Comparison of ENCODE assay signal across 27 cellular contexts in the genomic region with DNA sequence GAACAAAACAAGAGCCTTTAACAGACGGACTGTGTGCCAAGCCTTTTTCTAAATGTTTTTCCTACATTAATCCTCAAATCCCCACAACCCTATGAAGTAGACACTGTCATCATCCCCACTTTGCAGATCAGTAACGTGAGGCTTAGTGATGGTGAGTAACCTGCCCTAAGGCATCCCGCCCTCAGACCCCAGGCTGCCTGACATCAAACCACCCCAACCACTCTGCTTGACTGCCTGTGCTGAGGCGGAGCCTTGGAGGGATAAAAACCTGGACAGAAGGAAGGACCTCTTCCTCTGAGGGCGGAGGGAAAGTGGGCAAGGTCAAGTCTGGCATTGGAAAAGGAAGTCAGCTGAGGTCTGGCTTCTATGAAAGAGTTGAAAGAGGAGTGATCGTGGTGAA.
"Had no signal": no experiment of that assay in that cellular context is flagged by ENCODE, and none has a peak within 500 bp of the region (broad histone marks: within the 10 kb centered on the region; RNA-seq: fewer than 3 reads in every experiment).

No MANE protein-coding gene starts in this region.

- H3K4me1 ChIP-seq: pancreas, psoas muscle had no signal

- H3K27ac Mint-ChIP-seq: activated CD4-positive, alpha-beta T cell treated with anti-CD3 and anti-CD28 coated beads for 36 hours; activated naive CD4-positive, alpha-beta T cell treated with anti-CD3 and anti-CD28 coated beads for 36 hours; activated naive CD8-positive, alpha-beta T cell treated with anti-CD3 and anti-CD28 coated beads for 36 hours; activated T-helper 1 cell treated with anti-CD3 and anti-CD28 coated beads, Interleukin-12 subunit alpha, Interleukin-12 subunit beta, Interleukin-2, Interleukin-4 antibody, amounts not matched to agents 30 ng/mL and 10 ng/mL and 1 ng/mL, durations not matched to agents 14 hours and 24 hours and 36 hours; immature natural killer cell; nephron progenitor cell; stimulated activated memory B cell treated with anti-CD40 and anti-IgM and Interleukin-4, amounts not matched to agents 10 μg/mL and 1 μg/mL and 100 μg/mL, for 72 hours had no signal

- H3K36me3 ChIP-seq: brain microvascular endothelial cell, pancreas had no signal

- H3K36me3 Mint-ChIP-seq: activated naive CD8-positive, alpha-beta T cell treated with anti-CD3 and anti-CD28 coated beads for 36 hours; immature natural killer cell; stimulated activated memory B cell treated with anti-CD40 and anti-IgM and Interleukin-4, amounts not matched to agents 10 μg/mL and 1 μg/mL and 100 μg/mL, for 72 hours had no signal

- H3K27ac ChIP-seq: brain microvascular endothelial cell, pancreas, psoas muscle, testis had no signal

- H3K9me3 Mint-ChIP-seq: activated naive CD4-positive, alpha-beta T cell treated with anti-CD3 and anti-CD28 coated beads for 36 hours; activated naive CD8-positive, alpha-beta T cell treated with anti-CD3 and anti-CD28 coated beads for 36 hours; activated T-helper 1 cell treated with anti-CD3 and anti-CD28 coated beads, Interleukin-12 subunit alpha, Interleukin-12 subunit beta, Interleukin-2, Interleukin-4 antibody, amounts not matched to agents 30 ng/mL and 10 ng/mL and 1 ng/mL, durations not matched to agents 14 hours and 24 hours and 36 hours; immature natural killer cell; naive B cell; nephron progenitor cell; stimulated activated memory B cell treated with anti-CD40 and anti-IgM and Interleukin-4, amounts not matched to agents 10 μg/mL and 1 μg/mL and 100 μg/mL, for 72 hours had no signal

- H3K9me3 ChIP-seq: pancreas, psoas muscle, testis had no signal

- ATAC-seq: activated CD4-positive, alpha-beta T cell treated with anti-CD3 and anti-CD28 coated beads for 36 hours; left colon; psoas muscle; stimulated activated memory B cell treated with anti-CD40 and anti-IgM and Interleukin-4, amounts not matched to agents 10 μg/mL and 1 μg/mL and 100 μg/mL, for 72 hours had no signal

- H3K27me3 ChIP-seq: brain microvascular endothelial cell, pancreas, testis had no signal

- H3K4me3 Mint-ChIP-seq: activated CD4-positive, alpha-beta T cell treated with anti-CD3 and anti-CD28 coated beads for 36 hours; activated naive CD4-positive, alpha-beta T cell treated with anti-CD3 and anti-CD28 coated beads for 36 hours; activated naive CD8-positive, alpha-beta T cell treated with anti-CD3 and anti-CD28 coated beads for 36 hours; activated T-helper 1 cell treated with anti-CD3 and anti-CD28 coated beads, Interleukin-12 subunit alpha, Interleukin-12 subunit beta, Interleukin-2, Interleukin-4 antibody, amounts not matched to agents 30 ng/mL and 10 ng/mL and 1 ng/mL, durations not matched to agents 14 hours and 24 hours and 36 hours; immature natural killer cell; nephron progenitor cell; stimulated activated memory B cell treated with anti-CD40 and anti-IgM and Interleukin-4, amounts not matched to agents 10 μg/mL and 1 μg/mL and 100 μg/mL, for 72 hours had no signal

- H3K4me3 ChIP-seq: pancreas, psoas muscle, smooth muscle cell, testis had no signal

- H3K4me1 Mint-ChIP-seq: activated CD4-positive, alpha-beta T cell treated with anti-CD3 and anti-CD28 coated beads for 36 hours; immature natural killer cell had no signal

- H3K4me2 ChIP-seq: smooth muscle cell had no signal

- DNase-seq: activated CD4-positive, alpha-beta T cell treated with anti-CD3 and anti-CD28 coated beads for 36 hours; activated CD4-positive, CD25-positive, alpha-beta regulatory T cell; activated CD8-positive, alpha-beta memory T cell treated with anti-CD3 and anti-CD28 coated beads for 24 hours; activated effector memory CD4-positive, alpha-beta T cell treated with anti-CD3 and anti-CD28 coated beads, Interleukin-2, amount 50 U/mL, for 16 hours; activated naive CD4-positive, alpha-beta T cell treated with anti-CD3 and anti-CD28 coated beads for 36 hours; activated naive CD8-positive, alpha-beta T cell treated with anti-CD3 and anti-CD28 coated beads for 36 hours; amniotic stem cell; brain microvascular endothelial cell; cortex of kidney; foreskin fibroblast; immature natural killer cell; kidney; left colon; mammary epithelial cell; naive B cell; nephron progenitor cell; pancreas; psoas muscle; stimulated activated CD4-positive, alpha-beta T cell treated with anti-CD3 and anti-CD28 coated beads, Interleukin-1b, Interleukin-23, amount 100 ng/mL, for 48 hours; stimulated activated CD4-positive, alpha-beta T cell treated with anti-CD3 and anti-CD28 coated beads, Interleukin-4, amount 100 ng/mL, for 4 hours; stimulated activated CD8-positive, alpha-beta memory T cell treated with anti-CD3 and anti-CD28 coated beads, Interleukin-4, amount 100 ng/mL, for 48 hours; T-helper 2 cell; testis; trophoblast cell had no signal

- H3K27me3 Mint-ChIP-seq: activated naive CD8-positive, alpha-beta T cell treated with anti-CD3 and anti-CD28 coated beads for 36 hours had no signal
